Comparison of ENCODE assay signal across 8 cellular contexts in genomic region chr3:48662753-48663488, GRCh38. TPM values are rescaled to one million over a fixed set of nuclear protein-coding genes. Genes with fewer than 3 reads are reported as not detected.
DNase-seq lines count a peak whose midpoint lies in the region; ATAC-seq and TF ChIP-seq lines count a peak whose summit lies in the region.

CELSR3 (minus strand) TSS chr3:48662886; CDS start chr3:48662634, 252 bp downstream.

- H3K4me1 ChIP-seq in body of pancreas = peaks cover 29% of the 10 kb centered on the region
- 0 out of 2 replicates have a peak, but pooled peaks cover 2% of the 10 kb centered on the region for H3K4me1 ChIP-seq in iPS DF 6.9 (ENCODE audit: control insufficient read depth, insufficient read depth, low read length)
- peaks cover 6% of the 10 kb centered on the region for H3K4me1 ChIP-seq in rectal smooth muscle tissue (ENCODE audit: control insufficient read depth, insufficient read depth, low read length)

- H3K27me3 ChIP-seq in body of pancreas (peaks cover 0 to 14% of the 10 kb centered on the region in 2 donors), iPS DF 6.9 (ENCODE audit: control insufficient read depth, insufficient read depth, low read length) (no peaks in the 10 kb centered on the region), rectal smooth muscle tissue (ENCODE audit: control insufficient read depth, insufficient read depth, low read length) (peaks cover 15% of the 10 kb centered on the region)

- ATAC-seq in body of pancreas = peak; percentile 21
- no peak for ATAC-seq in HG03280 (IDR thresholded peaks at IDR 0.05; ENCODE audit: unreplicated experiment)
- ATAC-seq in GM21576 (IDR thresholded peaks at IDR 0.05; ENCODE audit: unreplicated experiment) = no peak

- peak in 1 of 3 donors; percentile 15 for TF ChIP-seq POLR2A in body of pancreas (IDR thresholded peaks at IDR 0.05)

- TF ChIP-seq CTCF in body of pancreas (IDR thresholded peaks at IDR 0.05) = no peak

- H3K9me3 ChIP-seq in body of pancreas = no peaks in the 10 kb centered on the region
- H3K9me3 ChIP-seq in iPS DF 6.9 (ENCODE audit: control insufficient read depth, insufficient read depth, low read length) = no peaks in the 10 kb centered on the region

- intact Hi-C loops in body of pancreas (cut with DNase I) = no loop called here

- WGBS in body of pancreas, 2 donors = 1 to 3% methylated on average over 11 to 50 of the region's 52 CpGs
- WGBS in iPS DF 6.9 (ENCODE audit: insufficient coverage, insufficient read length) = no CpG with 5 or more reads among the region's 52 CpGs

- H3K4me3 ChIP-seq in body of pancreas (no peak within 1 kb of the TSS), iPS DF 6.9 (ENCODE audit: low read length) (peak within 1 kb of the TSS; percentile 48; the same call in 1 of the 2 replicates), rectal smooth muscle tissue (ENCODE audit: low read length) (peak within 1 kb of the TSS; percentile 63)

- peak within 1 kb of the TSS; percentile 16 for H3K9ac ChIP-seq in rectal smooth muscle tissue (ENCODE audit: low read length)

- no peaks in the 10 kb centered on the region for H3K36me3 ChIP-seq in body of pancreas (replicated peaks in 1 of 2; ENCODE audit: insufficient read depth in 1 of 2, low read depth in 2 of 2)
- no peaks in the 10 kb centered on the region; the same call in 1 of the 2 replicates for H3K36me3 ChIP-seq in iPS DF 6.9 (ENCODE audit: control insufficient read depth, insufficient read depth, low read length)
- no peaks in the 10 kb centered on the region for H3K36me3 ChIP-seq in rectal smooth muscle tissue (ENCODE audit: control insufficient read depth, insufficient read depth, low read length)

- DNase-seq in EL = peak; percentile 81
- peak; percentile 65 for DNase-seq in MV-4-11 (lab: John Stamatoyannopoulos, UW)
- DNase-seq in SW480 (ENCODE audit: low spot score) = peak; percentile 92
- peak; percentile 39 to 54 (median 47) for DNase-seq in body of pancreas
- no peak for DNase-seq in iPS DF 6.9 (ENCODE audit: low read depth, low spot score)

- peak within 1 kb of the TSS in 2 of 4 donors; percentile 54 to 57 for H3K27ac ChIP-seq in body of pancreas
- H3K27ac ChIP-seq in iPS DF 6.9 (ENCODE audit: low read length) = no peak within 1 kb of the TSS
- H3K27ac ChIP-seq in rectal smooth muscle tissue (ENCODE audit: low read depth, low read length) = peak within 1 kb of the TSS; percentile 62

RNA-seq across cellular contexts. Expression of gene CELSR3, which starts in this region (rescaled TPM):
- total RNA-seq in body of pancreas = 1 to 10 TPM in 1 of 2 donors, under 1 TPM in 1; 0.66 to 2.6 TPM

Comparison
In these comparisons a context has a peak if more than half of its experiments do, and no peak if none do; other contexts are left out.
1. H3K4me3 ChIP-seq: peak in iPS DF 6.9 (single experiment) and rectal smooth muscle tissue (single experiment); none in body of pancreas (0 of 2).